Comparison of ENCODE assay signal across 16 cellular contexts in the genomic region with DNA sequence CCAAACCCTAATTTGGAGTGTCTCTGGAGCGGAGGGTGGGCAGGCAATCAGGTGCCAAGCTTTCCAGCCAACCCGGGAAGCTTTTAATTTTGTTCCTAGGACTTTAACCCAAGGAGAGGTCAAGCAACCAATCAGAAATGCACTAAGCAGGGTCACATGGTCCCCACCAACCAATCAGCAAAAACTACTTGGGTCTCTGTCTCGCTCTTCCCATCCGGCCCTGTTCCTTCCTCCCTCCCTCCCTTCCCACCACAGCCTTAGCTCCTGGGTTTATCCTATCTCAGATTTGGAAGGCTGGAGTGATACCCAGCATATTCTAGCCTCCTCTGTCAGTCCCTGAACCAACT. TPM values are rescaled to one million over a fixed set of nuclear protein-coding genes. Genes with fewer than 3 reads are reported as not detected.
DNase-seq lines count a peak whose midpoint lies in the region; ATAC-seq and TF ChIP-seq lines count a peak whose summit lies in the region.
"Had no signal": no experiment of that assay in that cellular context is flagged by ENCODE, and none has a peak within 500 bp of the region (broad histone marks: within the 10 kb centered on the region; RNA-seq: fewer than 3 reads in every experiment).

No MANE protein-coding gene starts in this region.

- intact Hi-C loops in esophagus muscularis mucosa (cut with DNase I): no loop called here

- H3K27ac ChIP-seq in MM.1S (ENCODE audit: low read length) (no peak overlapping the region), esophagus muscularis mucosa (replicated peaks in 1 of 4) (peak overlapping the region in 3 of 4 donors; percentile 29 to 69 (median 60)), subcutaneous abdominal adipose tissue (ENCODE audit: low read depth, low read length) (peak overlapping the region; percentile 21)
- H3K27ac ChIP-seq: colonic mucosa, WERI-Rb-1 had no signal

- no peak for TF ChIP-seq EP300 in esophagus muscularis mucosa (IDR thresholded peaks at IDR 0.05)

- H3K4me3 ChIP-seq in GM12865 (ENCODE audit: low read depth, low read length) (no peak overlapping the region), MM.1S (ENCODE audit: low read length) (peak overlapping the region; percentile 41; the same call in 1 of the 2 replicates), esophagus muscularis mucosa (no peak overlapping the region), subcutaneous abdominal adipose tissue (ENCODE audit: low read depth in 1 of 5, low read length in 5 of 5) (peak overlapping the region; percentile 41 to 65 (median 54))
- H3K4me3 ChIP-seq: colonic mucosa, skin epidermis had no signal

- H3K79me2 ChIP-seq in MM.1S (ENCODE audit: low read length): no peaks in the 10 kb centered on the region

- H3K9me3 ChIP-seq in MM.1S (replicated peaks; ENCODE audit: insufficient read depth, low read length): no peaks in the 10 kb centered on the region
- H3K9me3 ChIP-seq in esophagus muscularis mucosa: no peaks in the 10 kb centered on the region
- no peaks in the 10 kb centered on the region for H3K9me3 ChIP-seq in subcutaneous abdominal adipose tissue (ENCODE audit: control insufficient read depth in 5 of 5, low read length in 5 of 5)
- H3K9me3 ChIP-seq: colonic mucosa had no signal

- TF ChIP-seq CTCF in GM12865 (IDR thresholded peaks at IDR 0.05; ENCODE audit: insufficient read depth, low read depth, low read length, missing control alignments) (no peak), MM.1S (IDR thresholded peaks at IDR 0.05; ENCODE audit: low read length) (no peak), esophagus muscularis mucosa (IDR thresholded peaks at IDR 0.05) (no peak)

- DNase-seq in GM12865 (ENCODE audit: low read depth) (peak; percentile 24), MM.1S (no peak), esophagus muscularis mucosa (ENCODE audit: extremely low spot score) (no peak), midbrain (lab: John Stamatoyannopoulos, UW) (no peak)
- DNase-seq: CD8-positive, alpha-beta memory T cell; colonic mucosa; naive thymus-derived CD4-positive, alpha-beta T cell; NCI-H1105; NCI-H524; WERI-Rb-1 had no signal

- H2AFZ ChIP-seq in MM.1S (ENCODE audit: low read length): peak overlapping the region; percentile 59

- TF ChIP-seq POLR2A in esophagus muscularis mucosa (IDR thresholded peaks at IDR 0.05; ENCODE audit: low read depth): no peak

- H3K27me3 ChIP-seq in MM.1S (replicated peaks; ENCODE audit: insufficient read depth, low read length) (peaks cover 74% of the 10 kb centered on the region), esophagus muscularis mucosa (peaks cover 0 to 21% (median 0%) of the 10 kb centered on the region in 4 donors), subcutaneous abdominal adipose tissue (ENCODE audit: control insufficient read depth in 5 of 5, insufficient read depth in 4 of 5, low read length in 5 of 5) (peaks cover 0 to 38% (median 15%) of the 10 kb centered on the region in 5 donors)

- ATAC-seq in HG03045 (IDR thresholded peaks at IDR 0.05; ENCODE audit: unreplicated experiment) (no peak), GM21515 (IDR thresholded peaks at IDR 0.05; ENCODE audit: unreplicated experiment) (no peak)
- ATAC-seq: naive thymus-derived CD4-positive, alpha-beta T cell had no signal

- H3F3A ChIP-seq in MM.1S (ENCODE audit: insufficient read depth, low read length): no peaks in the 10 kb centered on the region

- peak overlapping the region; percentile 40 for H3K4me2 ChIP-seq in MM.1S (ENCODE audit: low read depth, low read length)

- H3K9ac ChIP-seq in MM.1S (ENCODE audit: low read length): no peak overlapping the region
- peak overlapping the region in 3 of 5 donors; percentile 24 to 62 (median 57) for H3K9ac ChIP-seq in subcutaneous abdominal adipose tissue (ENCODE audit: low read length in 5 of 5)

- no peaks in the 10 kb centered on the region for H4K20me1 ChIP-seq in MM.1S (ENCODE audit: insufficient read depth, low read length)

- H3K36me3 ChIP-seq in MM.1S (replicated peaks; ENCODE audit: insufficient read depth, low read length) (no peaks in the 10 kb centered on the region), esophagus muscularis mucosa (no peaks in the 10 kb centered on the region), subcutaneous abdominal adipose tissue (ENCODE audit: control insufficient read depth in 5 of 5, insufficient read depth in 5 of 5, low read length in 5 of 5) (no peaks in the 10 kb centered on the region)
- H3K36me3 ChIP-seq: colonic mucosa, WERI-Rb-1 had no signal

- H3K9me2 ChIP-seq in MM.1S (replicated peaks; ENCODE audit: insufficient read depth, low read length): no peaks in the 10 kb centered on the region

- no peaks in the 10 kb centered on the region for H3K4me1 ChIP-seq in MM.1S (ENCODE audit: low read length)
- peaks cover 0 to 23% (median 10%) of the 10 kb centered on the region in 4 donors for H3K4me1 ChIP-seq in esophagus muscularis mucosa
- peaks cover 5 to 43% (median 37%) of the 10 kb centered on the region in 5 donors for H3K4me1 ChIP-seq in subcutaneous abdominal adipose tissue (ENCODE audit: control insufficient read depth in 5 of 5, insufficient read depth in 5 of 5, low read length in 5 of 5)
- H3K4me1 ChIP-seq: colonic mucosa had no signal

- 68% methylated on average over 4 of the region's 4 CpGs for WGBS in esophagus muscularis mucosa

RNA-seq across cellular contexts. Expression of gene HOXC5, which starts 7.3 kb away (rescaled TPM):
- 1 to 10 TPM in 1 of 4 donors, under 1 TPM in 1, not detected in 2; 0.83 to 2.0 TPM for total RNA-seq in esophagus muscularis mucosa
- total RNA-seq: CD8-positive, alpha-beta memory T cell; colonic mucosa; naive thymus-derived CD4-positive, alpha-beta T cell; Right ventricle myocardium superior; temporal lobe had no signal

RNA-seq across cellular contexts. Expression of gene HOXC6, which starts 11.9 kb away (rescaled TPM):
- under 1 TPM in 3 of 4 donors, not detected in 1; 0.23 to 0.42 (median 0.32) TPM for total RNA-seq in esophagus muscularis mucosa
- total RNA-seq: CD8-positive, alpha-beta memory T cell; naive thymus-derived CD4-positive, alpha-beta T cell; temporal lobe had no signal

RNA-seq across cellular contexts. Expression of gene HOXC4, which starts 13.5 kb away (rescaled TPM):
- 1 to 10 TPM in 3 of 4 donors, under 1 TPM in 1; 0.83 to 3.6 (median 2.5) TPM for total RNA-seq in esophagus muscularis mucosa
- total RNA-seq: colonic mucosa, Right ventricle myocardium superior, temporal lobe had no signal

RNA-seq across cellular contexts. Expression of gene HOXC8, which starts 31.3 kb away (rescaled TPM):
- total RNA-seq in esophagus muscularis mucosa: not detected
- total RNA-seq: CD8-positive, alpha-beta memory T cell; colonic mucosa; naive thymus-derived CD4-positive, alpha-beta T cell; Right ventricle myocardium superior; temporal lobe had no signal

RNA-seq across cellular contexts. Expression of gene HOXC9, which starts 40.2 kb away (rescaled TPM):
- not detected for total RNA-seq in esophagus muscularis mucosa
- total RNA-seq: CD8-positive, alpha-beta memory T cell; colonic mucosa; naive thymus-derived CD4-positive, alpha-beta T cell; Right ventricle myocardium superior; temporal lobe had no signal

Comparison
In these comparisons a context has a peak if more than half of its experiments do, and no peak if none do; other contexts are left out.
1. H3K4me3 ChIP-seq: peak in MM.1S (single experiment) and subcutaneous abdominal adipose tissue (5 of 5); none in GM12865 (single experiment) and esophagus muscularis mucosa (0 of 4).